8 cellular contexts compared by ENCODE assay signal in the genomic region with DNA sequence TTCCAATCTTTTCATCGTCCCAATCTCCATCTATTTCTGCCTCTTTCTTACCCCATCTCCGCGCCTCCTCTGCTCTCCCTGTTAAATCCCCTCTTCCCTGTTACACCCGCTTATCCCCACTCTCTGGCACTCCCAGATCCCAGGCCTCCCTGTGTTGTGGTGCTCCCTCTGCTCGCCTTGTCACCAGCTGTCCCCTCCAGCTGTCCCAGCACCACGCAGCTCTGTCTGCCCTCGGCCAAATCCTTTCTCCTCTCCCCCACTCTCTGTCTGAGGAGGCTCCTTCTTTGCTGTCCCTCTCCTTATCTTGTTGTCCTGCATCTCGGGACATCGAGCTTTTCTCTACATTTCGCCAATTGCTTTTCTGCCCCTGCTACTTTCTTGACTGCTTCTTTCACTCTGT. TPM values are rescaled to one million over a fixed set of nuclear protein-coding genes. Genes with fewer than 3 reads are reported as not detected.
DNase-seq lines count a peak whose midpoint lies in the region; ATAC-seq and TF ChIP-seq lines count a peak whose summit lies in the region.

No MANE protein-coding gene starts in this region.

- H3K36me3 ChIP-seq in thoracic aorta, result peaks cover 11% of the 10 kb centered on the region

- H3K4me3 Mint-ChIP-seq in activated T-cell treated with anti-CD3 and anti-CD28 coated beads, Interleukin-2, amount 50 U/mL, for 72 hours, result peak overlapping the region; percentile 85 to 92
- peak overlapping the region; percentile 92 for H3K4me3 Mint-ChIP-seq in activated CD8-positive, alpha-beta T cell treated with anti-CD3 and anti-CD28 coated beads for 36 hours
- H3K4me3 Mint-ChIP-seq in immature natural killer cell, result peak overlapping the region; percentile 88 to 95 (median 91)

- POLR2A ChIA-PET in activated CD8-positive, alpha-beta T cell treated with anti-CD3 and anti-CD28 coated beads for 36 hours (lab: Charles Lee), result interaction anchor here (1.3 to 1.6 kb wide), 2 partner anchors 15 to 140 kb away, joined by 4 to 5 read pairs; a partner anchor contains a TSS

- H3K27ac Mint-ChIP-seq in activated T-cell treated with anti-CD3 and anti-CD28 coated beads, Interleukin-2, amount 50 U/mL, for 72 hours, result peak overlapping the region; percentile 78
- peak overlapping the region; percentile 93 for H3K27ac Mint-ChIP-seq in activated CD8-positive, alpha-beta T cell treated with anti-CD3 and anti-CD28 coated beads for 36 hours
- peak overlapping the region; percentile 85 to 97 (median 94) for H3K27ac Mint-ChIP-seq in immature natural killer cell

- H3K27ac ChIP-seq in thoracic aorta, result peak overlapping the region; percentile 94 to 99

- intact Hi-C loops in activated CD8-positive, alpha-beta T cell treated with anti-CD3 and anti-CD28 coated beads for 36 hours (cut with micrococcal nuclease), result no loop called here

- H3K4me1 ChIP-seq in thoracic aorta (ENCODE audit: control insufficient read depth in 1 of 2, low read depth in 2 of 2), result peaks cover 15 to 16% of the 10 kb centered on the region in 2 donors

- CTCF ChIA-PET in activated CD8-positive, alpha-beta T cell treated with anti-CD3 and anti-CD28 coated beads for 36 hours (lab: Charles Lee), result interaction anchor here (1.0 kb wide), 1 partner anchor 108 kb away, joined by 3 read pairs; no protein-coding TSS in a partner anchor

- peak overlapping the region; percentile 100 for H3K4me3 ChIP-seq in thoracic aorta

- no peak for TF ChIP-seq CTCF in activated CD8-positive, alpha-beta T cell treated with anti-CD3 and anti-CD28 coated beads for 36 hours (IDR thresholded peaks at IDR 0.05)
- no peak for TF ChIP-seq CTCF in thoracic aorta (IDR thresholded peaks at IDR 0.05)

- no peaks in the 10 kb centered on the region for H3K27me3 ChIP-seq in thoracic aorta (replicated peaks; ENCODE audit: insufficient read depth)

- no peaks in the 10 kb centered on the region for H3K27me3 Mint-ChIP-seq in activated T-cell treated with anti-CD3 and anti-CD28 coated beads, Interleukin-2, amount 50 U/mL, for 72 hours (ENCODE audit: low read depth)
- no peaks in the 10 kb centered on the region for H3K27me3 Mint-ChIP-seq in activated CD8-positive, alpha-beta T cell treated with anti-CD3 and anti-CD28 coated beads for 36 hours
- H3K27me3 Mint-ChIP-seq in immature natural killer cell (ENCODE audit: low read depth in 3 of 3), result peaks cover 3 to 14% (median 6%) of the 10 kb centered on the region in 3 donors

- no peak for DNase-seq in activated T-cell treated with anti-CD3 and anti-CD28 coated beads, Interleukin-2, amount 50 U/mL, for 72 hours
- no peak for DNase-seq in activated T-cell treated with anti-CD3 and anti-CD28 coated beads for 4 hours
- no peak for DNase-seq in activated CD8-positive, alpha-beta T cell treated with anti-CD3 and anti-CD28 coated beads for 36 hours
- DNase-seq in immature natural killer cell, result no peak
- no peak for DNase-seq in thoracic aorta (ENCODE audit: low spot score)

- H3K4me1 Mint-ChIP-seq in activated T-cell treated with anti-CD3 and anti-CD28 coated beads, Interleukin-2, amount 50 U/mL, for 72 hours (ENCODE audit: low read depth), result peaks cover 35% of the 10 kb centered on the region
- peaks cover 37% of the 10 kb centered on the region for H3K4me1 Mint-ChIP-seq in activated CD8-positive, alpha-beta T cell treated with anti-CD3 and anti-CD28 coated beads for 36 hours (ENCODE audit: low read depth)
- H3K4me1 Mint-ChIP-seq in immature natural killer cell, result peaks cover 46 to 49% of the 10 kb centered on the region in 2 donors

- peaks cover 26 to 39% of the 10 kb centered on the region in 2 donors for H3K36me3 Mint-ChIP-seq in activated T-cell treated with anti-CD3 and anti-CD28 coated beads, Interleukin-2, amount 50 U/mL, for 72 hours (ENCODE audit: insufficient read depth in 2 of 2)
- peaks cover 45% of the 10 kb centered on the region for H3K36me3 Mint-ChIP-seq in activated CD8-positive, alpha-beta T cell treated with anti-CD3 and anti-CD28 coated beads for 36 hours (ENCODE audit: low read depth)
- H3K36me3 Mint-ChIP-seq in immature natural killer cell, result peaks cover 9 to 24% (median 12%) of the 10 kb centered on the region in 3 donors

- no peaks in the 10 kb centered on the region for H3K9me3 ChIP-seq in thoracic aorta

- ATAC-seq in activated T-cell treated with anti-CD3 and anti-CD28 coated beads, Interleukin-2, amount 50 U/mL, for 72 hours (replicated peaks in 1 of 2), result no peak
- ATAC-seq in activated CD8-positive, alpha-beta T cell treated with anti-CD3 and anti-CD28 coated beads for 36 hours, result no peak
- no peak for ATAC-seq in thoracic aorta (ENCODE audit: insufficient number of reproducible peaks, low FRiP score, low read depth)
- no peak for ATAC-seq in HG03521 (IDR thresholded peaks at IDR 0.05; ENCODE audit: unreplicated experiment)
- no peak for ATAC-seq in GM21619 (IDR thresholded peaks at IDR 0.05; ENCODE audit: unreplicated experiment)
- ATAC-seq in HG03460 (IDR thresholded peaks at IDR 0.05; ENCODE audit: unreplicated experiment), result no peak

- peaks cover 0 to 2% of the 10 kb centered on the region in 2 donors for H3K9me3 Mint-ChIP-seq in activated T-cell treated with anti-CD3 and anti-CD28 coated beads, Interleukin-2, amount 50 U/mL, for 72 hours
- peaks cover 4% of the 10 kb centered on the region for H3K9me3 Mint-ChIP-seq in activated CD8-positive, alpha-beta T cell treated with anti-CD3 and anti-CD28 coated beads for 36 hours
- no peaks in the 10 kb centered on the region for H3K9me3 Mint-ChIP-seq in immature natural killer cell

RNA-seq across cellular contexts. Expression of a gene that starts 1.0 kb away (rescaled TPM):
- total RNA-seq in activated T-cell treated with anti-CD3 and anti-CD28 coated beads, Interleukin-2, amount 50 U/mL, for 72 hours, result 10 to 100 TPM; 25.2 to 30.4 TPM
- total RNA-seq in activated CD8-positive, alpha-beta T cell treated with anti-CD3 and anti-CD28 coated beads for 36 hours, result 10 to 100 TPM; 48.0 to 50.0 TPM
- polyA plus RNA-seq in immature natural killer cell, result 10 to 100 TPM in 2 of 3 donors, 1 to 10 TPM in 1; 8.5 to 25.3 (median 13.9) TPM
- total RNA-seq in thoracic aorta, result 10 to 100 TPM; 32.9 to 67.2 TPM

RNA-seq across cellular contexts. Expression of a gene that starts 30.5 kb away (rescaled TPM):
- 1 to 10 TPM; 3.4 to 5.2 TPM for total RNA-seq in activated T-cell treated with anti-CD3 and anti-CD28 coated beads, Interleukin-2, amount 50 U/mL, for 72 hours
- 1 to 10 TPM; 3.1 to 3.7 TPM for total RNA-seq in activated CD8-positive, alpha-beta T cell treated with anti-CD3 and anti-CD28 coated beads for 36 hours
- polyA plus RNA-seq in immature natural killer cell, result 1 to 10 TPM; 3.1 to 7.3 (median 6.0) TPM
- 1 to 10 TPM; 2.3 to 7.1 TPM for total RNA-seq in thoracic aorta

RNA-seq across cellular contexts. Expression of a gene that starts 56.7 kb away (rescaled TPM):
- 1 to 10 TPM; 4.7 to 6.5 TPM for total RNA-seq in activated T-cell treated with anti-CD3 and anti-CD28 coated beads, Interleukin-2, amount 50 U/mL, for 72 hours
- total RNA-seq in activated CD8-positive, alpha-beta T cell treated with anti-CD3 and anti-CD28 coated beads for 36 hours, result 1 to 10 TPM; 6.6 to 8.2 TPM
- 1 to 10 TPM; 2.1 to 9.2 (median 3.2) TPM for polyA plus RNA-seq in immature natural killer cell
- total RNA-seq in thoracic aorta, result 10 to 100 TPM in 1 of 2 donors, 1 to 10 TPM in 1; 8.8 to 16.6 TPM

RNA-seq across cellular contexts. Expression of a gene that starts 57.6 kb away (rescaled TPM):
- not detected for total RNA-seq in activated T-cell treated with anti-CD3 and anti-CD28 coated beads, Interleukin-2, amount 50 U/mL, for 72 hours
- total RNA-seq in activated CD8-positive, alpha-beta T cell treated with anti-CD3 and anti-CD28 coated beads for 36 hours, result not detected
- polyA plus RNA-seq in immature natural killer cell, result not detected
- total RNA-seq in thoracic aorta, result not detected
